In genomic region chr10:89463846-89464537, GRCh38 we compare ENCODE assay signal across 17 cellular contexts. TPM values are rescaled to one million over a fixed set of nuclear protein-coding genes. Genes with fewer than 3 reads are reported as not detected.
DNase-seq lines count a peak whose midpoint lies in the region; ATAC-seq and TF ChIP-seq lines count a peak whose summit lies in the region.
"Had no signal": no experiment of that assay in that cellular context is flagged by ENCODE, and none has a peak within 500 bp of the region (broad histone marks: within the 10 kb centered on the region; RNA-seq: fewer than 3 reads in every experiment).

No MANE protein-coding gene starts in this region.

- H3K27ac ChIP-seq in cardiac muscle cell: peak overlapping the region; percentile 94
- peak overlapping the region; percentile 29 to 61 (median 46) for H3K27ac ChIP-seq in body of pancreas
- no peak overlapping the region for H3K27ac ChIP-seq in mesendoderm (ENCODE audit: low read depth, low read length)
- H3K27ac ChIP-seq in trophoblast cell (ENCODE audit: low read depth, low read length): no peak overlapping the region
- H3K27ac ChIP-seq: BLaER1 treated with 17β-estradiol and CSF1 and Interleukin-3, amounts not matched to agents 10 nM and 100 nM had no signal

- H3K14ac ChIP-seq in trophoblast cell (ENCODE audit: low read length): no peak overlapping the region

- H4K91ac ChIP-seq in trophoblast cell (ENCODE audit: low read depth, low read length): no peak overlapping the region

- TF ChIP-seq POLR2A in body of pancreas (IDR thresholded peaks at IDR 0.05): no peak

- H3K36me3 ChIP-seq in cardiac muscle cell (no peaks in the 10 kb centered on the region), body of pancreas (replicated peaks in 1 of 2; ENCODE audit: insufficient read depth in 1 of 2, low read depth in 2 of 2) (no peaks in the 10 kb centered on the region), mesendoderm (ENCODE audit: control insufficient read depth, insufficient read depth, low read length) (no peaks in the 10 kb centered on the region), trophoblast cell (ENCODE audit: control insufficient read depth in 1 of 2, insufficient read depth in 2 of 2, low read length in 2 of 2) (no peaks in the 10 kb centered on the region), H7 (replicated peaks; ENCODE audit: control insufficient read depth, insufficient read depth, low read length) (no peaks in the 10 kb centered on the region)
- H3K36me3 ChIP-seq: BLaER1 treated with 17β-estradiol and CSF1 and Interleukin-3, amounts not matched to agents 10 nM and 100 nM had no signal

- no peak overlapping the region for H2BK5ac ChIP-seq in mesendoderm (ENCODE audit: low read length)
- no peak overlapping the region for H2BK5ac ChIP-seq in trophoblast cell (ENCODE audit: low read depth, low read length, poor library complexity)

- H3K79me1 ChIP-seq in mesendoderm (ENCODE audit: low read length) (no peaks in the 10 kb centered on the region), trophoblast cell (ENCODE audit: low read length) (no peaks in the 10 kb centered on the region)

- H2BK15ac ChIP-seq in mesendoderm (replicated peaks; ENCODE audit: low read depth): no peak overlapping the region

- no peak overlapping the region for H4K12ac ChIP-seq in trophoblast cell (ENCODE audit: low read depth, low read length)

- no peak overlapping the region for H3K56ac ChIP-seq in mesendoderm (ENCODE audit: low read length)

- intact Hi-C loops in cardiac septum (cut with DNase I): no loop called here
- intact Hi-C loops in body of pancreas (cut with DNase I): no loop called here

- H3K4ac ChIP-seq in mesendoderm (ENCODE audit: low read depth, low read length): no peak overlapping the region
- H3K4ac ChIP-seq in trophoblast cell (ENCODE audit: low read depth, low read length): no peak overlapping the region

- H4K5ac ChIP-seq in mesendoderm (ENCODE audit: low read length): no peak overlapping the region

- H3K4me1 ChIP-seq in cardiac muscle cell (ENCODE audit: low read depth) (peaks cover 48% of the 10 kb centered on the region), body of pancreas (peaks cover 37% of the 10 kb centered on the region), mesendoderm (ENCODE audit: control insufficient read depth, low read depth, low read length) (no peaks in the 10 kb centered on the region), trophoblast cell (ENCODE audit: control insufficient read depth in 1 of 2, insufficient read depth in 2 of 2, low read length in 2 of 2) (peaks cover 0 to 7% of the 10 kb centered on the region in 2 experiments)

- 60 to 63% methylated on average over 6 of the region's 6 CpGs for WGBS in body of pancreas, 2 donors
- WGBS in mesendoderm (ENCODE audit: extremely low coverage, insufficient coverage, low lambda C conversion rate): no CpG with 5 or more reads among the region's 6 CpGs
- no CpG with 5 or more reads among the region's 6 CpGs for WGBS in trophoblast cell (ENCODE audit: extremely low coverage, insufficient coverage, insufficient read length)

- H2BK120ac ChIP-seq in mesendoderm (ENCODE audit: low read depth, low read length): no peak overlapping the region
- no peak overlapping the region for H2BK120ac ChIP-seq in trophoblast cell (ENCODE audit: insufficient read depth, low read length, poor library complexity)

- H3K4me3 ChIP-seq in cardiac muscle cell: no peak overlapping the region
- H3K4me3 ChIP-seq in body of pancreas: no peak overlapping the region
- no peak overlapping the region for H3K4me3 ChIP-seq in mesendoderm (ENCODE audit: low read length)
- no peak overlapping the region for H3K4me3 ChIP-seq in trophoblast cell (ENCODE audit: low read depth, low read length)
- H3K4me3 ChIP-seq in H7 (ENCODE audit: insufficient read depth, low read depth, low read length): no peak overlapping the region
- H3K4me3 ChIP-seq: BLaER1 treated with 17β-estradiol and CSF1 and Interleukin-3, amounts not matched to agents 10 nM and 100 nM; GM12878 had no signal

- DNase-seq in cardiac muscle cell (ENCODE audit: low read depth in 1 of 2, low spot score in 1 of 2) (peak in 1 of 2 donors; percentile 62), cardiac septum (ENCODE audit: low spot score) (no peak), body of pancreas (peak; percentile 51 to 74 (median 68)), mesendoderm (peak; percentile 27), trophoblast cell (peak; percentile 51 to 90), amniotic stem cell (lab: John Stamatoyannopoulos, UW) (no peak), H7 (no peak)
- DNase-seq: CD8-positive, alpha-beta T cell; COR-L47; DMS 273 treated with DMSO at 0.1 percent for 48 hours; DMS53; DND-41; EL; GOT3; H9 had no signal

- no peak overlapping the region for H4K8ac ChIP-seq in mesendoderm (ENCODE audit: low read depth, low read length)
- H4K8ac ChIP-seq in trophoblast cell (ENCODE audit: low read depth, low read length): no peak overlapping the region

- H3K27me3 ChIP-seq in cardiac muscle cell: no peaks in the 10 kb centered on the region
- no peaks in the 10 kb centered on the region for H3K27me3 ChIP-seq in body of pancreas
- no peaks in the 10 kb centered on the region for H3K27me3 ChIP-seq in mesendoderm (ENCODE audit: insufficient read depth, low read length, poor library complexity)
- no peaks in the 10 kb centered on the region for H3K27me3 ChIP-seq in trophoblast cell (ENCODE audit: insufficient read depth, low read length)
- no peaks in the 10 kb centered on the region for H3K27me3 ChIP-seq in H7 (ENCODE audit: control insufficient read depth, insufficient read depth, low read length)
- H3K27me3 ChIP-seq: BLaER1 treated with 17β-estradiol and CSF1 and Interleukin-3, amounts not matched to agents 10 nM and 100 nM had no signal

- ATAC-seq in body of pancreas: peak; percentile 78
- ATAC-seq: CD8-positive, alpha-beta T cell; GM12878 had no signal

- H2AK5ac ChIP-seq in mesendoderm (ENCODE audit: low read length) (no peak overlapping the region), trophoblast cell (ENCODE audit: low read length) (no peak overlapping the region)

- no peak overlapping the region for H3K23ac ChIP-seq in mesendoderm (ENCODE audit: low read length)
- no peak overlapping the region for H3K23ac ChIP-seq in trophoblast cell (ENCODE audit: low read length)

- H3K4me2 ChIP-seq in mesendoderm (ENCODE audit: low read length): no peak overlapping the region
- peak overlapping the region; percentile 7 for H3K4me2 ChIP-seq in trophoblast cell (ENCODE audit: low read length)
- H3K4me2 ChIP-seq: BLaER1 treated with 17β-estradiol and CSF1 and Interleukin-3, amounts not matched to agents 10 nM and 100 nM had no signal

- H3K18ac ChIP-seq in mesendoderm (ENCODE audit: low read length): no peak overlapping the region
- H3K18ac ChIP-seq in trophoblast cell (ENCODE audit: low read length): no peak overlapping the region

- H3K79me2 ChIP-seq in mesendoderm (ENCODE audit: control insufficient read depth, insufficient read depth, low read length): no peaks in the 10 kb centered on the region
- H3K79me2 ChIP-seq in trophoblast cell (ENCODE audit: control insufficient read depth, insufficient read depth, low read length, poor library complexity): no peaks in the 10 kb centered on the region

- no peak overlapping the region for H2BK12ac ChIP-seq in trophoblast cell (ENCODE audit: low read length)

- no peak for TF ChIP-seq CTCF in cardiac muscle cell (IDR thresholded peaks at IDR 0.05; ENCODE audit: low read depth, low read length)
- no peak for TF ChIP-seq CTCF in body of pancreas (IDR thresholded peaks at IDR 0.05)

- H2AFZ ChIP-seq in trophoblast cell (ENCODE audit: insufficient read depth, low read length, poor library complexity): no peak overlapping the region

- H3K9me3 ChIP-seq in cardiac muscle cell (ENCODE audit: low read depth): no peaks in the 10 kb centered on the region
- no peaks in the 10 kb centered on the region for H3K9me3 ChIP-seq in body of pancreas
- no peaks in the 10 kb centered on the region for H3K9me3 ChIP-seq in trophoblast cell (ENCODE audit: insufficient read depth, low read depth, low read length)
- H3K9me3 ChIP-seq: BLaER1 treated with 17β-estradiol and CSF1 and Interleukin-3, amounts not matched to agents 10 nM and 100 nM had no signal

- H3K9ac ChIP-seq in mesendoderm (ENCODE audit: low read length): no peak overlapping the region
- H3K9ac ChIP-seq in trophoblast cell (ENCODE audit: low read length): no peak overlapping the region
- H3K9ac ChIP-seq: BLaER1 treated with 17β-estradiol and CSF1 and Interleukin-3, amounts not matched to agents 10 nM and 100 nM had no signal

RNA-seq across cellular contexts. Expression of gene IFIT5, which starts 49.6 kb away (rescaled TPM):
- 4.4 and 4.8 TPM in 2 replicates for total RNA-seq in cardiac muscle cell
- polyA plus RNA-seq in cardiac muscle cell: 6.6 and 6.9 TPM in 2 replicates
- 11.5 TPM for total RNA-seq in cardiac septum
- 10 to 100 TPM in 1 of 2 donors, 1 to 10 TPM in 1; 1.6 to 11.7 TPM for total RNA-seq in body of pancreas
- polyA plus RNA-seq in mesendoderm (2013, experiment 1 of 2): 4.0 TPM
- polyA plus RNA-seq in mesendoderm (2013, experiment 2 of 2): 4.0 TPM
- polyA plus RNA-seq in trophoblast cell (2013): 0.51 and 0.70 TPM in 2 replicates
- 1.7 and 2.3 TPM in 2 replicates for total RNA-seq in H7 (2014; rRNA removed; shearing (Covaris generic))

Comparison
In these comparisons a context has a peak if more than half of its experiments do, and no peak if none do; other contexts are left out.
1. DNase-seq: peak in body of pancreas (4 of 4), mesendoderm (single experiment) and trophoblast cell (2 of 2); none in cardiac septum (single experiment), amniotic stem cell (single experiment) and H7 (single experiment).
2. H3K27ac ChIP-seq: peak in cardiac muscle cell (single experiment) and body of pancreas (4 of 4); none in mesendoderm (single experiment) and trophoblast cell (single experiment).